ENCODE assay signal across 10 cellular contexts in the genomic region with DNA sequence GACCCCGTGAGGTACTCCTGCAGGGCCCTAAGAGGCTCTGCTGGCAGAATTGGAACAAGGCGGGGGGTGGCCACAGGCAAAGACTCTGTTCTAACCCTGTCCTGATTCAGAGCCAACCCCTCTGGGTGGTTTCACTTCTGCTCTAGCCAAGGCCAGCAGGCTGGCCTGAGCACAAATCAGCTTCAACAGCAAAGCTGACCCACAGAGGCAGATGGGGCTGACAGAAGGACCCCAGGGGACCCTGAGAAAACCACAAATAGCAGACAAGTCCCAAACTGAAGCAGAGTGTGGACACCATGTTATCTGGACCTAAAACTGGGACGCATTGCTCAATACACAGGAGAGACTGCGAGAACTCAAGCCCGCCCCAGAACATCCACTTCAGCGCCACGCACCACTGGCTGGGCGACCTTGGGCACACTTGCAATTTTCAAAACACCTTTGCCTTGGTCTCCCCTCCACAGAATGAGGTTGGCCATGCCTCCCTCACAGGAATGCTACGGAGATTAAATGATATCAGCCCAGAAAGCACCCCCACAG.
DNase-seq lines count a peak whose midpoint lies in the region; ATAC-seq and TF ChIP-seq lines count a peak whose summit lies in the region.
"Had no signal": no experiment of that assay in that cellular context is flagged by ENCODE, and none has a peak within 500 bp of the region (broad histone marks: within the 10 kb centered on the region; RNA-seq: fewer than 3 reads in every experiment).

No MANE protein-coding gene starts in this region.

- H3K36me3 ChIP-seq in adipocyte (ENCODE audit: control insufficient read depth, insufficient read depth, low read length, severe bottlenecking) (no peaks in the 10 kb centered on the region), gastrocnemius medialis (no peaks in the 10 kb centered on the region)
- no peaks in the 10 kb centered on the region for H3K36me3 ChIP-seq in CD4-positive, alpha-beta memory T cell (ENCODE audit: insufficient read depth, low read length)

- TF ChIP-seq POLR2A in gastrocnemius medialis (IDR thresholded peaks at IDR 0.05), result no peak

- DNase-seq in adipocyte (ENCODE audit: low read depth), result no peak
- peak; percentile 47 to 75 for DNase-seq in gastrocnemius medialis
- DNase-seq in CD4-positive, alpha-beta T cell, result no peak
- no peak for DNase-seq in NCI-H2227 (lab: John Stamatoyannopoulos, UW; ENCODE audit: unreplicated experiment)
- no peak for DNase-seq in activated CD4-positive, alpha-beta T cell treated with anti-CD3 and anti-CD28 coated beads for 48 hours
- no peak for DNase-seq in CD4-positive, alpha-beta memory T cell
- DNase-seq: SK-N-SH had no signal

- no peaks in the 10 kb centered on the region for H3K36me3 Mint-ChIP-seq in CD4-positive, alpha-beta T cell (ENCODE audit: low read depth)
- H3K36me3 Mint-ChIP-seq in CD4-positive, alpha-beta memory T cell, result no peaks in the 10 kb centered on the region
- H3K36me3 Mint-ChIP-seq: brain had no signal

- H3K27me3 ChIP-seq in adipocyte (replicated peaks; ENCODE audit: control insufficient read depth, insufficient read depth, low read length) (no peaks in the 10 kb centered on the region), gastrocnemius medialis (no peaks in the 10 kb centered on the region)
- no peaks in the 10 kb centered on the region for H3K27me3 ChIP-seq in CD4-positive, alpha-beta T cell (ENCODE audit: control insufficient read depth, insufficient read depth, low read length)
- H3K27me3 ChIP-seq in CD4-positive, alpha-beta memory T cell (ENCODE audit: insufficient read depth, low read length), result no peaks in the 10 kb centered on the region

- peaks cover 5% of the 10 kb centered on the region for H3K27me3 Mint-ChIP-seq in CD4-positive, alpha-beta T cell
- H3K27me3 Mint-ChIP-seq in CD4-positive, alpha-beta memory T cell, result peaks cover 5 to 8% of the 10 kb centered on the region in 2 donors

- in situ Hi-C loops in gastrocnemius medialis (cut with MboI; ENCODE audit: low sequenced_read_pairs in 4 of 4), result no loop called here

- H3K4me1 Mint-ChIP-seq in CD4-positive, alpha-beta T cell (ENCODE audit: low read depth), result no peaks in the 10 kb centered on the region
- H3K4me1 Mint-ChIP-seq in CD4-positive, alpha-beta memory T cell, result no peaks in the 10 kb centered on the region

- no peaks in the 10 kb centered on the region for H3K9me3 ChIP-seq in adipocyte (ENCODE audit: control insufficient read depth, low read length)
- no peaks in the 10 kb centered on the region for H3K9me3 ChIP-seq in gastrocnemius medialis
- H3K9me3 ChIP-seq in CD4-positive, alpha-beta T cell (ENCODE audit: control insufficient read depth, low read length), result no peaks in the 10 kb centered on the region
- H3K9me3 ChIP-seq in CD4-positive, alpha-beta memory T cell (ENCODE audit: control insufficient read depth in 1 of 2, low read length in 2 of 2), result no peaks in the 10 kb centered on the region
- H3K9me3 ChIP-seq: SK-N-SH had no signal

- H3K27ac Mint-ChIP-seq in CD4-positive, alpha-beta T cell, result no peak overlapping the region
- H3K27ac Mint-ChIP-seq in CD4-positive, alpha-beta memory T cell, result no peak overlapping the region

- H3K4me1 ChIP-seq in adipocyte (ENCODE audit: control insufficient read depth, insufficient read depth, low read length) (peaks cover 68% of the 10 kb centered on the region), gastrocnemius medialis (peaks cover 0 to 12% of the 10 kb centered on the region in 2 donors)
- no peaks in the 10 kb centered on the region for H3K4me1 ChIP-seq in CD4-positive, alpha-beta memory T cell (ENCODE audit: insufficient read depth, low read length)

- POLR2A ChIA-PET in CD4-positive, alpha-beta T cell (lab: Charles Lee), result no interaction called here
- POLR2A ChIA-PET in CD4-positive, alpha-beta memory T cell (lab: Charles Lee; ENCODE audit: partially characterized antibody), result no interaction called here

- no peaks in the 10 kb centered on the region for H3K9me3 Mint-ChIP-seq in CD4-positive, alpha-beta T cell
- peaks cover 0 to 6% (median 0%) of the 10 kb centered on the region in 8 donors for H3K9me3 Mint-ChIP-seq in CD4-positive, alpha-beta memory T cell
- H3K9me3 Mint-ChIP-seq: brain had no signal

- intact Hi-C loops in gastrocnemius medialis (cut with DNase I; ENCODE audit: low total_unique reads), result no loop called here
- intact Hi-C loops in CD4-positive, alpha-beta T cell (cut with DNase I, micrococcal nuclease), result no loop called here
- intact Hi-C loops in CD4-positive, alpha-beta memory T cell (cut with micrococcal nuclease), result no loop called here

- peak overlapping the region; percentile 57 to 73 (median 66) for H3K27ac ChIP-seq in gastrocnemius medialis
- no peak overlapping the region for H3K27ac ChIP-seq in CD4-positive, alpha-beta T cell (ENCODE audit: low read depth, low read length)
- H3K27ac ChIP-seq in CD4-positive, alpha-beta memory T cell (ENCODE audit: low read depth, low read length), result no peak overlapping the region

- no peak for TF ChIP-seq CTCF in gastrocnemius medialis (IDR thresholded peaks at IDR 0.05 in 4 of 5, conservative IDR thresholded peaks at IDR 0.05 in 1 of 5)
- TF ChIP-seq CTCF in CD4-positive, alpha-beta T cell (IDR thresholded peaks at IDR 0.05), result no peak

- CTCF ChIA-PET in CD4-positive, alpha-beta T cell (lab: Charles Lee), result no interaction called here
- CTCF ChIA-PET in CD4-positive, alpha-beta memory T cell (lab: Charles Lee; ENCODE audit: partially characterized antibody), result no interaction called here

- H3K9ac ChIP-seq in adipocyte (ENCODE audit: low read length), result peak overlapping the region; percentile 2
- H3K9ac ChIP-seq: SK-N-SH had no signal

- ATAC-seq in GM19025 (IDR thresholded peaks at IDR 0.05; ENCODE audit: low read depth, unreplicated experiment) (peak; percentile 84), HG02938 (IDR thresholded peaks at IDR 0.05; ENCODE audit: unreplicated experiment) (peak; percentile 97), gastrocnemius medialis (peak; percentile 75 to 77)
- ATAC-seq in CD4-positive, alpha-beta T cell (ENCODE audit: poor library complexity), result no peak

- H3K4me3 Mint-ChIP-seq in CD4-positive, alpha-beta T cell, result no peak overlapping the region
- no peak overlapping the region for H3K4me3 Mint-ChIP-seq in CD4-positive, alpha-beta memory T cell
- H3K4me3 Mint-ChIP-seq: brain had no signal

- H3K4me3 ChIP-seq in adipocyte (ENCODE audit: low read length) (no peak overlapping the region), gastrocnemius medialis (no peak overlapping the region)
- no peak overlapping the region for H3K4me3 ChIP-seq in CD4-positive, alpha-beta memory T cell (ENCODE audit: low read length in 2 of 2)

Comparison
In these comparisons a context has a peak if more than half of its experiments do, and no peak if none do; other contexts are left out.
1. DNase-seq: peak in gastrocnemius medialis (2 of 2); none in adipocyte (single experiment), CD4-positive, alpha-beta T cell (0 of 10), NCI-H2227 (single experiment), activated CD4-positive, alpha-beta T cell treated with anti-CD3 and anti-CD28 coated beads for 48 hours (single experiment) and CD4-positive, alpha-beta memory T cell (0 of 5).
2. H3K27ac ChIP-seq: peak in gastrocnemius medialis (4 of 4); none in CD4-positive, alpha-beta T cell (single experiment) and CD4-positive, alpha-beta memory T cell (single experiment).